ENCODE assay signal across 1 cellular context in genomic region chr2:232457121-232458011, GRCh38.
TF ChIP-seq lines count a peak whose summit lies in the region.

No MANE protein-coding gene starts in this region.

TF ChIP-seq in HepG2, 621 proteins besides CTCF, POLR2A, EP300 and RAD21:
- no peak for TF ChIP-seq ZNF275 (CRISPR knock-in tag; IDR thresholded peaks at IDR 0.05; ENCODE audit: borderline replicate concordance)
TF ChIP-seq in HepG2: peak in this region for 0.
